In the genomic region with DNA sequence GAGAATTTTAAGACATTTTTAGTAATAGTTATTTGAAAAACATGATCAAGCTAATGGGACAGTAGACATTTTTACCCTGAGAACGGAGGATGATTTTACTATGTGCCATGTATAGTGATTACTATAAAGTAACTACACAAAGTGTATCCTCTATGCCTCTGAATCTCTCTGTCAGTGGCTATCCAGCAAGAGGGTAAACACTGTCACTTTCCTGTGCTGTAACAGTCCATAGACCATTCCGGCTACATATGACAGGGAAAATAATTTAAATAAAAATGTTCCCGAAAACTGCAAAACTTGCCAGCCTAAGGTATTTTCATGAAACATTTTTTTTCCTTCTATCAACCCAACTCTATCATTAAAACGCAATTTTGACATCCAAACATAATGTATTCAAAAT, we compare ENCODE assay signal across 34 cellular contexts.
"Had no signal": no experiment of that assay in that cellular context is flagged by ENCODE, and none has a peak within 500 bp of the region (broad histone marks: within the 10 kb centered on the region; RNA-seq: fewer than 3 reads in every experiment).

No MANE protein-coding gene starts in this region.

- H3K4me3 ChIP-seq: MG63 had no signal

- H3K9me3 ChIP-seq: MG63 had no signal

- H3K27me3 ChIP-seq: MG63 had no signal

- H3K36me3 ChIP-seq: MG63 had no signal

- DNase-seq: Karpas-422, Kasumi-1, MG63, MM.1S, MV-4-11, NCI-H1048, NCI-H1092, NCI-H1092 treated with DMSO at 0.1 percent for 48 hours, NCI-H1105, NCI-H1105 treated with DMSO at 0.1 percent for 48 hours, NCI-H1417, NCI-H1417 treated with DMSO at 0.1 percent for 48 hours, NCI-H1436, NCI-H1436 treated with DMSO at 0.1 percent for 48 hours, NCI-H146, NCI-H1694, NCI-H1694 treated with DMSO at 0.1 percent for 48 hours, NCI-H187, NCI-H187 treated with DMSO at 0.1 percent for 48 hours, NCI-H1930, NCI-H2029, NCI-H2029 treated with DMSO at 0.1 percent for 48 hours, NCI-H2081, NCI-H2081 treated with DMSO at 0.1 percent for 48 hours, NCI-H2107, NCI-H2171, NCI-H2171 treated with DMSO at 0.1 percent for 48 hours, NCI-H2227 treated with DMSO at 0.1 percent for 48 hours, NCI-H226, NCI-H345, NCI-H446, NCI-H446 treated with DMSO at 0.1 percent for 48 hours, NCI-H510A, NCI-H510A treated with DMSO at 0.1 percent for 48 hours had no signal
